In genomic region chr4:76061421-76061820, GRCh38 we compare ENCODE assay signal across 26 cellular contexts. TPM values are rescaled to one million over a fixed set of nuclear protein-coding genes. Genes with fewer than 3 reads are reported as not detected.
A peak's percentile ranks its signal among the peaks of the same experiment; 100 is the strongest.
DNase-seq lines count a peak whose midpoint lies in the region; ATAC-seq, FAIRE-seq and TF ChIP-seq lines count a peak whose summit lies in the region.
"Had no signal": no experiment of that assay in that cellular context is flagged by ENCODE, and none has a peak within 500 bp of the region (broad histone marks: within the 10 kb centered on the region; RNA-seq: fewer than 3 reads in every experiment).

No MANE protein-coding gene starts in this region.

- H3K27me3 ChIP-seq in GM12878 (replicated peaks in 1 of 2; ENCODE audit: control insufficient read depth in 2 of 2, insufficient read depth in 2 of 2, low read length in 1 of 2), result no peaks in the 10 kb centered on the region; a peak in 2 of 4 replicates
- H3K27me3 ChIP-seq in right atrium auricular region, result no peaks in the 10 kb centered on the region
- H3K27me3 ChIP-seq: BLaER1, MG63, SJCRH30 had no signal

- BruUV-seq in GM12878 (replicated peaks; lab: Mats Ljungman, UMichigan) (no TSS peak), MCF 10A (replicated peaks; lab: Mats Ljungman, UMichigan) (no TSS peak)

- H3K4me1 ChIP-seq in GM12878 (ENCODE audit: control insufficient read depth, insufficient read depth, low read length) (peaks cover 11% of the 10 kb centered on the region; the same call in 1 of the 2 replicates), right atrium auricular region (no peaks in the 10 kb centered on the region)
- H3K4me1 ChIP-seq: BLaER1 had no signal

- peak overlapping the region; percentile 50 for H3K27ac Mint-ChIP-seq in stimulated activated naive CD8-positive, alpha-beta T cell treated with anti-CD3 and anti-CD28 coated beads, Interleukin-15, Interleukin-2, amounts not matched to agents 100 ng/mL and 50 ng/mL, for 24 hours
- H3K27ac Mint-ChIP-seq in stimulated activated naive CD8-positive, alpha-beta T cell treated with anti-CD3 and anti-CD28 coated beads, Interleukin-15, amount 100 ng/mL, for 72 hours, result no peak overlapping the region
- no peak overlapping the region for H3K27ac Mint-ChIP-seq in MCF 10A (ENCODE audit: low read depth, unreplicated experiment)
- H3K27ac Mint-ChIP-seq: CD4-positive, alpha-beta memory T cell had no signal

- no peak for TF ChIP-seq POLR2A in GM12878 (IDR thresholded peaks at IDR 0.05; ENCODE audit: low read depth, low read length)

- no peak overlapping the region for H3K4me3 Mint-ChIP-seq in stimulated activated naive CD8-positive, alpha-beta T cell treated with anti-CD3 and anti-CD28 coated beads, Interleukin-15, Interleukin-2, amounts not matched to agents 100 ng/mL and 50 ng/mL, for 24 hours
- H3K4me3 Mint-ChIP-seq in stimulated activated naive CD8-positive, alpha-beta T cell treated with anti-CD3 and anti-CD28 coated beads, Interleukin-15, amount 100 ng/mL, for 72 hours, result no peak overlapping the region
- H3K4me3 Mint-ChIP-seq in MCF 10A (ENCODE audit: unreplicated experiment), result no peak overlapping the region
- H3K4me3 Mint-ChIP-seq: CD4-positive, alpha-beta memory T cell had no signal

- H3K27me3 Mint-ChIP-seq in stimulated activated naive CD8-positive, alpha-beta T cell treated with anti-CD3 and anti-CD28 coated beads, Interleukin-15, Interleukin-2, amounts not matched to agents 100 ng/mL and 50 ng/mL, for 24 hours, result peaks cover 19% of the 10 kb centered on the region
- H3K27me3 Mint-ChIP-seq in stimulated activated naive CD8-positive, alpha-beta T cell treated with anti-CD3 and anti-CD28 coated beads, Interleukin-15, amount 100 ng/mL, for 72 hours, result peaks cover 21% of the 10 kb centered on the region
- no peaks in the 10 kb centered on the region for H3K27me3 Mint-ChIP-seq in MCF 10A (ENCODE audit: insufficient read depth, unreplicated experiment)
- H3K27me3 Mint-ChIP-seq: CD4-positive, alpha-beta memory T cell had no signal

- 0 out of 2 replicates have a peak overlapping the region, but pooled peaks have one; percentile 4 for H3K4me2 ChIP-seq in GM12878 (ENCODE audit: control insufficient read depth, insufficient read depth)
- H3K4me2 ChIP-seq: BLaER1 had no signal

- intact Hi-C loops in GM12878 (cut with micrococcal nuclease; ENCODE audit: unreplicated experiment), result no loop called here
- intact Hi-C loops in MCF 10A (cut with micrococcal nuclease), result no loop called here

- WGBS in GM12878 (ENCODE audit: insufficient coverage, insufficient replicate concordance, low lambda C conversion rate, missing lambda C conversion rate), result 52% methylated on average over 1 of the region's 1 CpG

- CTCF ChIA-PET in GM12878 (lab: Yijun Ruan, JAX) (interaction anchor here (0.9 to 5.4 kb wide), 10 partner anchors 8 to 119 kb away, joined by 3 to 95 read pairs (median 6); partner anchors contain the start of gene SDAD1), MCF 10A (lab: Yijun Ruan, JAX) (interaction anchor here (1.2 kb wide), 1 partner anchor 65 kb away, joined by 10 read pairs; no protein-coding TSS in a partner anchor)

- no peak overlapping the region for H3K9ac ChIP-seq in GM12878 (ENCODE audit: control insufficient read depth, insufficient read depth, low read length)
- H3K9ac ChIP-seq: BLaER1, GM23248 had no signal

- H3K4me1 Mint-ChIP-seq in stimulated activated naive CD8-positive, alpha-beta T cell treated with anti-CD3 and anti-CD28 coated beads, Interleukin-15, Interleukin-2, amounts not matched to agents 100 ng/mL and 50 ng/mL, for 24 hours (ENCODE audit: low read depth), result peaks cover 51% of the 10 kb centered on the region
- H3K4me1 Mint-ChIP-seq in stimulated activated naive CD8-positive, alpha-beta T cell treated with anti-CD3 and anti-CD28 coated beads, Interleukin-15, amount 100 ng/mL, for 72 hours, result peaks cover 43% of the 10 kb centered on the region
- peaks cover 26% of the 10 kb centered on the region for H3K4me1 Mint-ChIP-seq in MCF 10A (ENCODE audit: insufficient read depth, unreplicated experiment)

- no peak for DNase-seq in stimulated activated naive CD8-positive, alpha-beta T cell treated with anti-CD3 and anti-CD28 coated beads, Interleukin-15, amount 100 ng/mL, for 72 hours
- no peak for DNase-seq in GM12878 (ENCODE audit: low read depth, low spot score)
- no peak for DNase-seq in stimulated activated CD4-positive, alpha-beta T cell treated with anti-CD3 and anti-CD28 coated beads, Interleukin-4, amount 100 ng/mL, for 24 hours
- no peak for DNase-seq in MCF 10A (ENCODE audit: unreplicated experiment)
- no peak for DNase-seq in right atrium auricular region (ENCODE audit: low spot score)
- DNase-seq in DMS114 treated with DMSO at 0.1 percent for 48 hours (lab: John Stamatoyannopoulos, UW; ENCODE audit: unreplicated experiment), result no peak
- DNase-seq: Caco-2; CD4-positive, alpha-beta memory T cell; DMS 273 treated with DMSO at 0.1 percent for 48 hours; GM23248; H7; MG63; NCI-H2029; NCI-H446; NCI-H524 treated with DMSO at 0.1 percent for 48 hours; NCI-H774; PC-3; SJCRH30 had no signal

- H3K36me3 Mint-ChIP-seq in stimulated activated naive CD8-positive, alpha-beta T cell treated with anti-CD3 and anti-CD28 coated beads, Interleukin-15, Interleukin-2, amounts not matched to agents 100 ng/mL and 50 ng/mL, for 24 hours (ENCODE audit: low read depth), result no peaks in the 10 kb centered on the region
- H3K36me3 Mint-ChIP-seq in MCF 10A (ENCODE audit: insufficient read depth, unreplicated experiment), result peaks cover 4% of the 10 kb centered on the region
- H3K36me3 Mint-ChIP-seq: CD4-positive, alpha-beta memory T cell had no signal

- H3K79me2 ChIP-seq in GM12878 (ENCODE audit: control insufficient read depth, insufficient read depth, low read length), result no peaks in the 10 kb centered on the region

- FAIRE-seq in GM12878 (lab: Jason Lieb, UNC), result no peak
- FAIRE-seq: HepG2, K562 had no signal

- in situ Hi-C loops in GM12878 (cut with MboI), result no loop called here

- no peaks in the 10 kb centered on the region for H4K20me1 ChIP-seq in GM12878 (ENCODE audit: control insufficient read depth, insufficient read depth)
- H4K20me1 ChIP-seq: BLaER1 had no signal

- no peak overlapping the region for H3K4me3 ChIP-seq in GM12878
- H3K4me3 ChIP-seq in right atrium auricular region, result no peak overlapping the region
- H3K4me3 ChIP-seq: BLaER1, GM23248, K562, MG63, SJCRH30 had no signal

- H2AFZ ChIP-seq in GM12878 (ENCODE audit: control insufficient read depth, low read depth, low read length), result no peak overlapping the region
- H2AFZ ChIP-seq: GM23248 had no signal

- SMC1A ChIA-PET in GM12878 (lab: Charles Lee; ENCODE audit: uncharacterized antibody, unreplicated experiment), result interaction anchor here (1.0 to 8.0 kb wide), 11 partner anchors 8 to 153 kb away, joined by 3 to 95 read pairs (median 4); partner anchors contain the start of gene SDAD1

- H3K27ac ChIP-seq in VCaP, result peak overlapping the region; percentile 77
- H3K27ac ChIP-seq in GM12878 (ENCODE audit: control insufficient read depth, insufficient read depth), result no peak overlapping the region
- no peak overlapping the region for H3K27ac ChIP-seq in right atrium auricular region
- H3K27ac ChIP-seq: BLaER1, GM23248, SJCRH30 had no signal

- TF ChIP-seq RAD21 in GM12878 (IDR thresholded peaks at IDR 0.05; ENCODE audit: insufficient read depth, low read depth, low read length), result no peak

- H3K9me3 Mint-ChIP-seq in stimulated activated naive CD8-positive, alpha-beta T cell treated with anti-CD3 and anti-CD28 coated beads, Interleukin-15, Interleukin-2, amounts not matched to agents 100 ng/mL and 50 ng/mL, for 24 hours, result no peaks in the 10 kb centered on the region
- H3K9me3 Mint-ChIP-seq in stimulated activated naive CD8-positive, alpha-beta T cell treated with anti-CD3 and anti-CD28 coated beads, Interleukin-15, amount 100 ng/mL, for 72 hours, result no peaks in the 10 kb centered on the region
- no peaks in the 10 kb centered on the region for H3K9me3 Mint-ChIP-seq in MCF 10A (ENCODE audit: unreplicated experiment)
- H3K9me3 Mint-ChIP-seq: CD4-positive, alpha-beta memory T cell had no signal

- no peak for ATAC-seq in stimulated activated naive CD8-positive, alpha-beta T cell treated with anti-CD3 and anti-CD28 coated beads, Interleukin-15, amount 100 ng/mL, for 72 hours
- ATAC-seq in GM12878, result no peak
- ATAC-seq: HepG2, K562, PC-3 had no signal

- no peaks in the 10 kb centered on the region for H3K36me3 ChIP-seq in GM12878 (ENCODE audit: control insufficient read depth in 2 of 2, insufficient read depth in 2 of 2, low read length in 1 of 2)
- no peaks in the 10 kb centered on the region for H3K36me3 ChIP-seq in right atrium auricular region
- H3K36me3 ChIP-seq: BLaER1, MG63, SJCRH30 had no signal

- TF ChIP-seq CTCF in VCaP (conservative IDR thresholded peaks at IDR 0.05), result no peak
- TF ChIP-seq CTCF in GM12878 (IDR thresholded peaks at IDR 0.05 in 2 of 3, conservative IDR thresholded peaks at IDR 0.05 in 1 of 3; ENCODE audit: control insufficient read depth in 2 of 3, extremely low read depth in 1 of 3, insufficient read depth in 1 of 3, low read depth in 3 of 3, low read length in 3 of 3), result no peak
- TF ChIP-seq CTCF in MCF 10A (IDR thresholded peaks at IDR 0.05; ENCODE audit: unreplicated experiment), result no peak
- TF ChIP-seq CTCF in right atrium auricular region (IDR thresholded peaks at IDR 0.05), result no peak

- RAD21 ChIA-PET in GM12878 (lab: Charles Lee; ENCODE audit: unreplicated experiment), result interaction anchor here (0.7 to 2.7 kb wide), 6 partner anchors 8 to 147 kb away, joined by 3 to 27 read pairs (median 6); partner anchors contain the start of gene SDAD1

- no peaks in the 10 kb centered on the region for H3K9me3 ChIP-seq in GM12878 (replicated peaks; ENCODE audit: control insufficient read depth, insufficient read depth, low read length)
- H3K9me3 ChIP-seq in right atrium auricular region, result no peaks in the 10 kb centered on the region
- H3K9me3 ChIP-seq: BLaER1, Caco-2, MG63 had no signal

- POLR2A ChIA-PET in GM12878 (lab: Charles Lee) (interaction anchor here (0.8 to 0.9 kb wide), 2 partner anchors 7 to 86 kb away, joined by 4 to 5 read pairs; partner anchors contain the start of gene NUP54), MCF 10A (lab: Yijun Ruan, JAX) (interaction anchor here (1.2 to 1.5 kb wide), 3 partner anchors 9 to 65 kb away, joined by 3 to 4 read pairs (median 3); no protein-coding TSS in a partner anchor)

- TF ChIP-seq EP300 in GM12878 (IDR thresholded peaks at IDR 0.05; ENCODE audit: borderline replicate concordance in 1 of 2, control insufficient read depth in 1 of 2, low read depth in 2 of 2, low read length in 2 of 2), result no peak

RNA-seq across cellular contexts. Expression of gene ART3, which starts 13.1 kb away (rescaled TPM):
- total RNA-seq in GM12878 (2013; cell fraction: nucleolus; rRNA removed), result not detected in 2 replicates
- not detected in 2 replicates for total RNA-seq in GM12878 (2014; rRNA removed)
- total RNA-seq in GM12878 (2014; rRNA removed; fragmentation: Illumina TruSeq; extraction: Trizol), result not detected in 2 replicates
- 0.13 TPM in 1 of 2 replicates, not detected in the other for total RNA-seq in GM12878 (2021)
- polyA plus RNA-seq in GM12878 (2011; ENCODE audit: low read depth), result not detected
- not detected in 2 replicates for polyA plus RNA-seq in GM12878 (2011; rRNA removed)
- not detected in 2 replicates for polyA plus RNA-seq in GM12878 (2011; cell fraction: cytosol; rRNA removed)
- polyA plus RNA-seq in GM12878 (2011; cell fraction: nucleus; rRNA removed), result not detected in 2 replicates
- not detected in 2 replicates for polyA plus RNA-seq in GM12878 (2012)
- 0.18 TPM in 1 of 2 replicates, not detected in the other for polyA plus RNA-seq in GM12878 (2014; fragmentation: Illumina TruSeq; extraction: Trizol)
- polyA plus RNA-seq in GM12878 (2014; fragmentation: Nextera tagmentation; extraction: Ambion mirVana), result under 1 TPM in 1 of 2 experiments, not detected in 1; 0.29 TPM
- polyA plus RNA-seq in GM12878 (2014; rRNA removed), result 0.23 TPM in 1 of 2 replicates, not detected in the other
- under 1 TPM in 1 of 2 experiments, not detected in 1; 0.50 TPM for polyA plus RNA-seq in GM12878 (2016; fragmentation: Nextera tagmentation; extraction: Ambion mirVana)
- not detected in 2 replicates for polyA minus RNA-seq in GM12878 (2011; rRNA and poly(A)+ RNA removed)
- not detected in 2 replicates for polyA minus RNA-seq in GM12878 (2011; cell fraction: cytosol; rRNA and poly(A)+ RNA removed)
- not detected in 2 replicates for polyA minus RNA-seq in GM12878 (2011; cell fraction: nucleus; rRNA and poly(A)+ RNA removed)
- 0.83 TPM in 1 of 2 replicates, not detected in the other for total RNA-seq in MCF 10A (2022)
- total RNA-seq in right atrium auricular region, result 100 to 1,000 TPM in 1 of 2 donors, 10 to 100 TPM in 1; 75.6 to 139 TPM
- total RNA-seq: A172; Caco-2; CD4-positive, alpha-beta memory T cell; GM23248; HepG2; HT1080; LHCN-M2; PC-3 had no signal
- polyA plus RNA-seq: CD4-positive, alpha-beta memory T cell; GM23248; HepG2 had no signal

RNA-seq across cellular contexts. Expression of gene CXCL11, which starts 25.6 kb away (rescaled TPM):
- total RNA-seq in GM12878 (2013; cell fraction: nucleolus; rRNA removed), result not detected in 2 replicates
- not detected in 2 replicates for total RNA-seq in GM12878 (2014; rRNA removed)
- not detected in 2 replicates for total RNA-seq in GM12878 (2014; rRNA removed; fragmentation: Illumina TruSeq; extraction: Trizol)
- not detected in 2 replicates for total RNA-seq in GM12878 (2021)
- not detected for polyA plus RNA-seq in GM12878 (2011; ENCODE audit: low read depth)
- not detected in 2 replicates for polyA plus RNA-seq in GM12878 (2011; rRNA removed)
- 0.04 TPM in 1 of 2 replicates, not detected in the other for polyA plus RNA-seq in GM12878 (2011; cell fraction: cytosol; rRNA removed)
- polyA plus RNA-seq in GM12878 (2011; cell fraction: nucleus; rRNA removed), result not detected in 2 replicates
- polyA plus RNA-seq in GM12878 (2012), result not detected in 2 replicates
- 0.17 TPM in 1 of 2 replicates, not detected in the other for polyA plus RNA-seq in GM12878 (2014; fragmentation: Illumina TruSeq; extraction: Trizol)
- polyA plus RNA-seq in GM12878 (2014; fragmentation: Nextera tagmentation; extraction: Ambion mirVana), result under 1 TPM in 1 of 2 experiments, not detected in 1; 0.04 TPM
- not detected in 2 replicates for polyA plus RNA-seq in GM12878 (2014; rRNA removed)
- not detected for polyA plus RNA-seq in GM12878 (2016; fragmentation: Nextera tagmentation; extraction: Ambion mirVana)
- not detected in 2 replicates for polyA minus RNA-seq in GM12878 (2011; rRNA and poly(A)+ RNA removed)
- not detected in 2 replicates for polyA minus RNA-seq in GM12878 (2011; cell fraction: cytosol; rRNA and poly(A)+ RNA removed)
- not detected in 2 replicates for polyA minus RNA-seq in GM12878 (2011; cell fraction: nucleus; rRNA and poly(A)+ RNA removed)
- not detected in 2 replicates for total RNA-seq in MCF 10A (2022)
- total RNA-seq in right atrium auricular region, result not detected
- total RNA-seq: A172; Caco-2; CD4-positive, alpha-beta memory T cell; GM23248; H7; HepG2; HT1080; PC-3; SJCRH30 had no signal
- polyA plus RNA-seq: CD4-positive, alpha-beta memory T cell; GM23248 had no signal

RNA-seq across cellular contexts. Expression of gene CXCL10, which starts 38.1 kb away (rescaled TPM):
- 0.58 TPM in 1 of 2 replicates, not detected in the other for total RNA-seq in GM12878 (2013; cell fraction: nucleolus; rRNA removed)
- total RNA-seq in GM12878 (2014; rRNA removed) (1.8 and 3.2 TPM in 2 replicates), GM12878 (2014; rRNA removed; fragmentation: Illumina TruSeq; extraction: Trizol) (2.7 and 2.8 TPM in 2 replicates), GM12878 (2021) (1.3 and 2.2 TPM in 2 replicates), MCF 10A (2022) (not detected in 2 replicates), right atrium auricular region (under 1 TPM in 1 of 2 donors, not detected in 1; 0.28 TPM)
- 6.2 TPM for polyA plus RNA-seq in GM12878 (2011; ENCODE audit: low read depth)
- polyA plus RNA-seq in GM12878 (2011; rRNA removed) (0.46 and 0.88 TPM in 2 replicates), GM12878 (2014; fragmentation: Illumina TruSeq; extraction: Trizol) (2.4 and 4.6 TPM in 2 replicates), GM12878 (2014; fragmentation: Nextera tagmentation; extraction: Ambion mirVana) (10 to 100 TPM in 1 of 2 experiments, 1 to 10 TPM in 1; 7.7 to 10.4 TPM), GM12878 (2014; rRNA removed) (0.99 and 2.0 TPM in 2 replicates), GM12878 (2016; fragmentation: Nextera tagmentation; extraction: Ambion mirVana) (10 to 100 TPM; 15.5 to 19.5 TPM)
- 0.13 and 0.31 TPM in 2 replicates for polyA plus RNA-seq in GM12878 (2011; cell fraction: cytosol; rRNA removed)
- polyA plus RNA-seq in GM12878 (2011; cell fraction: nucleus; rRNA removed), result 0.25 TPM in 1 of 2 replicates, not detected in the other
- polyA plus RNA-seq in GM12878 (2012), result 8.0 and 13.0 TPM in 2 replicates
- 0.44 TPM in 1 of 2 replicates, not detected in the other for polyA minus RNA-seq in GM12878 (2011; rRNA and poly(A)+ RNA removed)
- polyA minus RNA-seq in GM12878 (2011; cell fraction: cytosol; rRNA and poly(A)+ RNA removed), result not detected in 2 replicates
- polyA minus RNA-seq in GM12878 (2011; cell fraction: nucleus; rRNA and poly(A)+ RNA removed), result not detected in 2 replicates
- total RNA-seq: A172, Caco-2, GM23248, H7, HepG2, HT1080, LHCN-M2, PC-3, SJCRH30 had no signal
- polyA plus RNA-seq: GM23248, HepG2 had no signal

RNA-seq across cellular contexts. Expression of gene CXCL9, which starts 54.1 kb away (rescaled TPM):
- total RNA-seq in GM12878 (2013; cell fraction: nucleolus; rRNA removed), result not detected in 2 replicates
- total RNA-seq in GM12878 (2014; rRNA removed) (0.06 and 0.38 TPM in 2 replicates), GM12878 (2014; rRNA removed; fragmentation: Illumina TruSeq; extraction: Trizol) (0.22 and 0.32 TPM in 2 replicates), GM12878 (2021) (0.19 and 0.21 TPM in 2 replicates), MCF 10A (2022) (not detected in 2 replicates), right atrium auricular region (1 to 10 TPM; 1.0 to 2.6 TPM)
- 0.52 TPM for polyA plus RNA-seq in GM12878 (2011; ENCODE audit: low read depth)
- polyA plus RNA-seq in GM12878 (2011; rRNA removed) (0.03 TPM in 1 of 2 replicates, not detected in the other), GM12878 (2014; fragmentation: Illumina TruSeq; extraction: Trizol) (0.46 and 1.0 TPM in 2 replicates), GM12878 (2014; fragmentation: Nextera tagmentation; extraction: Ambion mirVana) (under 1 TPM; 0.03 to 0.07 TPM), GM12878 (2014; rRNA removed) (0.24 and 0.32 TPM in 2 replicates), GM12878 (2016; fragmentation: Nextera tagmentation; extraction: Ambion mirVana) (under 1 TPM; 0.23 to 0.25 TPM)
- 0.01 TPM in 1 of 2 replicates, not detected in the other for polyA plus RNA-seq in GM12878 (2011; cell fraction: cytosol; rRNA removed)
- not detected in 2 replicates for polyA plus RNA-seq in GM12878 (2011; cell fraction: nucleus; rRNA removed)
- 1.2 and 1.6 TPM in 2 replicates for polyA plus RNA-seq in GM12878 (2012)
- not detected in 2 replicates for polyA minus RNA-seq in GM12878 (2011; rRNA and poly(A)+ RNA removed)
- polyA minus RNA-seq in GM12878 (2011; cell fraction: cytosol; rRNA and poly(A)+ RNA removed), result not detected in 2 replicates
- not detected in 2 replicates for polyA minus RNA-seq in GM12878 (2011; cell fraction: nucleus; rRNA and poly(A)+ RNA removed)
- total RNA-seq: A172, Caco-2, GM23248, H7, HepG2, HT1080, K562, LHCN-M2, PC-3, SJCRH30 had no signal
- polyA plus RNA-seq: CD4-positive, alpha-beta memory T cell; GM23248; HepG2; K562 had no signal

Comparison
In these comparisons a context has a peak if more than half of its experiments do, and no peak if none do; other contexts are left out.
1. RNA of gene ART3, which starts 13.1 kb away (total RNA-seq): 75.6 to 139 TPM in right atrium auricular region; 0.83 TPM in MCF 10A and 0.13 TPM in GM12878; every median in the first group is over 10 times any median in the second.